In the genomic region with DNA sequence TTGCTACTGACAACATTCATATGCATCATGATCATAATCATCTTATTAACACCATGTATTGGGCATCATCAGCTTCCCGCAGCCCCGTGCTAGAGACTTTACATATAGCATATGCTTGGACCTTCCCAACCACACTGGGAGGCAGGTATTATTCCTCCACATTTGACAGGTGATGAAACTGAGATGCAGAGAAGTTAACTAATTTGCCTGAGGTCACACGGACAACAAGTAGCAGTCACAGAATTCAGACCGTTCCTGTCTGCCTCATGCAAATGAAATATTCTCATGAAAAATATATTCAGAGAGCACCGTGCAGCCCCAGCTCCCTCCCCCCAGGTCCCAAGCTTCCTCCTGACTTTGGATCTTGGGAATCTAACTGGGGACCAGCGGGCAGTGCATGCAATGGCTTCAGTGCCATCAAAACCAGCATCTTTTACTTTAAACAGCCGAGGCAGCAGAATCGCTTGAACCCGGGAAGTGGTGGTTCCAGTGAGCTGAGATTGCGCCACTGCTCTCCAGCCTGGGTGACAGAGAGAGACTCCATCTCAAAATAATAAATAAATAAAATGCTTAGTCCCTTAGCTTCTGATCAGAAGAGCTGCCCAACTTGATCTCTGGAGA, we compare ENCODE assay signal across 1 cellular context.
TF ChIP-seq lines count a peak whose summit lies in the region.

No MANE protein-coding gene starts in this region.

TF ChIP-seq in GM12878, 131 proteins besides CTCF, POLR2A, EP300 and RAD21 (continued from another document):
- TF ChIP-seq TCF12 (IDR thresholded peaks at IDR 0.05; ENCODE audit: low read depth, low read length), result peak; percentile 43; the same call in 1 of the 2 replicates
- TF ChIP-seq DPF2 (IDR thresholded peaks at IDR 0.05), result no peak
- no peak for TF ChIP-seq IKZF2 (IDR thresholded peaks at IDR 0.05)
- TF ChIP-seq, protein P1, sequence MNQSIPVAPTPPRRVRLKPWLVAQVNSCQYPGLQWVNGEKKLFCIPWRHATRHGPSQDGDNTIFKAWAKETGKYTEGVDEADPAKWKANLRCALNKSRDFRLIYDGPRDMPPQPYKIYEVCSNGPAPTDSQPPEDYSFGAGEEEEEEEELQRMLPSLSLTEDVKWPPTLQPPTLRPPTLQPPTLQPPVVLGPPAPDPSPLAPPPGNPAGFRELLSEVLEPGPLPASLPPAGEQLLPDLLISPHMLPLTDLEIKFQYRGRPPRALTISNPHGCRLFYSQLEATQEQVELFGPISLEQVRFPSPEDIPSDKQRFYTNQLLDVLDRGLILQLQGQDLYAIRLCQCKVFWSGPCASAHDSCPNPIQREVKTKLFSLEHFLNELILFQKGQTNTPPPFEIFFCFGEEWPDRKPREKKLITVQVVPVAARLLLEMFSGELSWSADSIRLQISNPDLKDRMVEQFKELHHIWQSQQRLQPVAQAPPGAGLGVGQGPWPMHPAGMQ (IDR thresholded peaks at IDR 0.05; ENCODE audit: borderline replicate concordance), result no peak
- TF ChIP-seq YY1 (IDR thresholded peaks at IDR 0.05; ENCODE audit: low read depth, low read length), result no peak
- TF ChIP-seq CBFB (IDR thresholded peaks at IDR 0.05; ENCODE audit: low read depth), result no peak
- TF ChIP-seq BMI1 (IDR thresholded peaks at IDR 0.05; ENCODE audit: borderline replicate concordance), result no peak
- TF ChIP-seq BACH1 (IDR thresholded peaks at IDR 0.05; ENCODE audit: borderline replicate concordance), result no peak
- TF ChIP-seq, protein P2, sequence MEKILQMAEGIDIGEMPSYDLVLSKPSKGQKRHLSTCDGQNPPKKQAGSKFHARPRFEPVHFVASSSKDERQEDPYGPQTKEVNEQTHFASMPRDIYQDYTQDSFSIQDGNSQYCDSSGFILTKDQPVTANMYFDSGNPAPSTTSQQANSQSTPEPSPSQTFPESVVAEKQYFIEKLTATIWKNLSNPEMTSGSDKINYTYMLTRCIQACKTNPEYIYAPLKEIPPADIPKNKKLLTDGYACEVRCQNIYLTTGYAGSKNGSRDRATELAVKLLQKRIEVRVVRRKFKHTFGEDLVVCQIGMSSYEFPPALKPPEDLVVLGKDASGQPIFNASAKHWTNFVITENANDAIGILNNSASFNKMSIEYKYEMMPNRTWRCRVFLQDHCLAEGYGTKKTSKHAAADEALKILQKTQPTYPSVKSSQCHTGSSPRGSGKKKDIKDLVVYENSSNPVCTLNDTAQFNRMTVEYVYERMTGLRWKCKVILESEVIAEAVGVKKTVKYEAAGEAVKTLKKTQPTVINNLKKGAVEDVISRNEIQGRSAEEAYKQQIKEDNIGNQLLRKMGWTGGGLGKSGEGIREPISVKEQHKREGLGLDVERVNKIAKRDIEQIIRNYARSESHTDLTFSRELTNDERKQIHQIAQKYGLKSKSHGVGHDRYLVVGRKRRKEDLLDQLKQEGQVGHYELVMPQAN (conservative IDR thresholded peaks at IDR 0.05), result no peak
- no peak for TF ChIP-seq ZNF217 (IDR thresholded peaks at IDR 0.05)
- TF ChIP-seq, protein P3, sequence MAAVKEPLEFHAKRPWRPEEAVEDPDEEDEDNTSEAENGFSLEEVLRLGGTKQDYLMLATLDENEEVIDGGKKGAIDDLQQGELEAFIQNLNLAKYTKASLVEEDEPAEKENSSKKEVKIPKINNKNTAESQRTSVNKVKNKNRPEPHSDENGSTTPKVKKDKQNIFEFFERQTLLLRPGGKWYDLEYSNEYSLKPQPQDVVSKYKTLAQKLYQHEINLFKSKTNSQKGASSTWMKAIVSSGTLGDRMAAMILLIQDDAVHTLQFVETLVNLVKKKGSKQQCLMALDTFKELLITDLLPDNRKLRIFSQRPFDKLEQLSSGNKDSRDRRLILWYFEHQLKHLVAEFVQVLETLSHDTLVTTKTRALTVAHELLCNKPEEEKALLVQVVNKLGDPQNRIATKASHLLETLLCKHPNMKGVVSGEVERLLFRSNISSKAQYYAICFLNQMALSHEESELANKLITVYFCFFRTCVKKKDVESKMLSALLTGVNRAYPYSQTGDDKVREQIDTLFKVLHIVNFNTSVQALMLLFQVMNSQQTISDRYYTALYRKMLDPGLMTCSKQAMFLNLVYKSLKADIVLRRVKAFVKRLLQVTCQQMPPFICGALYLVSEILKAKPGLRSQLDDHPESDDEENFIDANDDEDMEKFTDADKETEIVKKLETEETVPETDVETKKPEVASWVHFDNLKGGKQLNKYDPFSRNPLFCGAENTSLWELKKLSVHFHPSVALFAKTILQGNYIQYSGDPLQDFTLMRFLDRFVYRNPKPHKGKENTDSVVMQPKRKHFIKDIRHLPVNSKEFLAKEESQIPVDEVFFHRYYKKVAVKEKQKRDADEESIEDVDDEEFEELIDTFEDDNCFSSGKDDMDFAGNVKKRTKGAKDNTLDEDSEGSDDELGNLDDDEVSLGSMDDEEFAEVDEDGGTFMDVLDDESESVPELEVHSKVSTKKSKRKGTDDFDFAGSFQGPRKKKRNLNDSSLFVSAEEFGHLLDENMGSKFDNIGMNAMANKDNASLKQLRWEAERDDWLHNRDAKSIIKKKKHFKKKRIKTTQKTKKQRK (IDR thresholded peaks at IDR 0.05; ENCODE audit: low read depth, low read length), result no peak
- no peak for TF ChIP-seq FOXK2 (IDR thresholded peaks at IDR 0.05)
- TF ChIP-seq RFX5 (IDR thresholded peaks at IDR 0.05; ENCODE audit: low read depth, low read length), result no peak
- TF ChIP-seq KDM1A (IDR thresholded peaks at IDR 0.05; ENCODE audit: borderline replicate concordance), result no peak
- TF ChIP-seq STAT3 (IDR thresholded peaks at IDR 0.05; ENCODE audit: low read depth, low read length), result no peak
- TF ChIP-seq, protein P4, sequence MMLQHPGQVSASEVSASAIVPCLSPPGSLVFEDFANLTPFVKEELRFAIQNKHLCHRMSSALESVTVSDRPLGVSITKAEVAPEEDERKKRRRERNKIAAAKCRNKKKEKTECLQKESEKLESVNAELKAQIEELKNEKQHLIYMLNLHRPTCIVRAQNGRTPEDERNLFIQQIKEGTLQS (IDR thresholded peaks at IDR 0.05; ENCODE audit: borderline replicate concordance, extremely low read depth, low read depth, low read length), result no peak
- no peak for TF ChIP-seq WRNIP1 (IDR thresholded peaks at IDR 0.05; ENCODE audit: borderline replicate concordance, low read depth, low read length)
